Comparison of ENCODE assay signal across 8 cellular contexts in the genomic region with DNA sequence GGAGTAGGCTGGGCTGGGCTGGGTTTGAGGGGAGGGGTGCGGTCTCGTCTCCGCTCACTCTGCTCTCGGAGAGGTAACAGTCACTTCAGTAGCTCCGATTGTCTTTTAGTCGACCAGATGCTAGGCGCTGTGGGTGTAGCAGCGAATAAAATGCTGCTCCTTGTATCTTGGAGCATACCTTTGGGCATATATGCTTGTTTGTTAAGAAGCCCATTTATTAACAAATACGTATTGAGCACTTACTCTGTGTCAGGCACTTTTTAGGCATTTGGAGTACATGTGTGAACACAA. TPM values are rescaled to one million over a fixed set of nuclear protein-coding genes. Genes with fewer than 3 reads are reported as not detected.
DNase-seq lines count a peak whose midpoint lies in the region; ATAC-seq and TF ChIP-seq lines count a peak whose summit lies in the region.

No MANE protein-coding gene starts in this region.

- H3K9me3 ChIP-seq in ES-I3 (ENCODE audit: control insufficient read depth, insufficient read depth, low read length), result no peaks in the 10 kb centered on the region

- H3K36me3 ChIP-seq in ES-I3 (ENCODE audit: insufficient read depth, low read length), result peaks cover 4% of the 10 kb centered on the region; the same call in 1 of the 2 replicates
- H3K36me3 ChIP-seq in kidney epithelial cell (ENCODE audit: control insufficient read depth, insufficient read depth, low read length), result no peaks in the 10 kb centered on the region

- TF ChIP-seq CTCF in kidney epithelial cell (IDR thresholded peaks at IDR 0.05; ENCODE audit: insufficient read depth, low read length, poor library complexity, severe bottlenecking), result no peak

- ATAC-seq in HG02610 (IDR thresholded peaks at IDR 0.05; ENCODE audit: unreplicated experiment), result peak; percentile 30

- peak overlapping the region; percentile 96 for H3K4me3 ChIP-seq in kidney epithelial cell (ENCODE audit: low read depth, low read length)

- H3K9ac ChIP-seq in ES-I3 (ENCODE audit: low read depth, low read length), result peak overlapping the region; percentile 91

- H3K27me3 ChIP-seq in kidney epithelial cell (ENCODE audit: control insufficient read depth, insufficient read depth, low read length), result no peaks in the 10 kb centered on the region

- DNase-seq in NCI-H69 (lab: John Stamatoyannopoulos, UW) (peak; percentile 65), kidney epithelial cell (ENCODE audit: low read depth) (no peak), NCI-H226 (no peak), OCI-M2 (lab: John Stamatoyannopoulos, UW; ENCODE audit: unreplicated experiment) (no peak)
- peak; percentile 30 for DNase-seq in activated naive CD8-positive, alpha-beta T cell treated with anti-CD3 and anti-CD28 coated beads, Interleukin-2, amount 50 U/mL, for 16 hours (ENCODE audit: low read depth, low spot score)
- peak; percentile 63 for DNase-seq in stimulated activated CD4-positive, alpha-beta T cell treated with anti-CD3 and anti-CD28 coated beads, Interleukin-4, amount 100 ng/mL, for 1 hour

- H3K4me1 ChIP-seq in ES-I3 (ENCODE audit: insufficient read depth, low read length), result no peaks in the 10 kb centered on the region; the same call in 1 of the 2 replicates

RNA-seq across cellular contexts. Expression of a gene that starts 0.5 kb away (rescaled TPM):
- 8.4 and 10.3 TPM in 2 replicates for total RNA-seq in kidney epithelial cell

RNA-seq across cellular contexts. Expression of a gene that starts 24.5 kb away (rescaled TPM):
- not detected in 2 replicates for total RNA-seq in kidney epithelial cell

RNA-seq across cellular contexts. Expression of a gene that starts 56.7 kb away (rescaled TPM):
- total RNA-seq in kidney epithelial cell, result 0.13 and 0.14 TPM in 2 replicates

Comparison
In these comparisons a context has a peak if more than half of its experiments do, and no peak if none do; other contexts are left out.
1. DNase-seq: peak in NCI-H69 (single experiment), activated naive CD8-positive, alpha-beta T cell treated with anti-CD3 and anti-CD28 coated beads, Interleukin-2, amount 50 U/mL, for 16 hours (single experiment) and stimulated activated CD4-positive, alpha-beta T cell treated with anti-CD3 and anti-CD28 coated beads, Interleukin-4, amount 100 ng/mL, for 1 hour (single experiment); none in kidney epithelial cell (single experiment), NCI-H226 (single experiment) and OCI-M2 (single experiment).